ENCODE assay signal across 10 cellular contexts in genomic region chr14:77014004-77014604, GRCh38. TPM values are rescaled to one million over a fixed set of nuclear protein-coding genes. Genes with fewer than 3 reads are reported as not detected.
A peak's percentile ranks its signal among the peaks of the same experiment; 100 is the strongest.
DNase-seq lines count a peak whose midpoint lies in the region; ATAC-seq and TF ChIP-seq lines count a peak whose summit lies in the region.
"Had no signal": no experiment of that assay in that cellular context is flagged by ENCODE, and none has a peak within 500 bp of the region (broad histone marks: within the 10 kb centered on the region; RNA-seq: fewer than 3 reads in every experiment).

No MANE protein-coding gene starts in this region.

- H3K36me3 Mint-ChIP-seq in activated T-helper 17 cell treated with anti-CD3 and anti-CD28 coated beads, Interleukin-2, amount 50 U/mL, for 72 hours (ENCODE audit: low read depth), result no peaks in the 10 kb centered on the region
- no peaks in the 10 kb centered on the region for H3K36me3 Mint-ChIP-seq in osteocyte (ENCODE audit: unreplicated experiment)

- DNase-seq in AG10803 (ENCODE audit: low read depth), result peak; percentile 61
- peak in 4 of 5 donors; percentile 79 to 88 (median 81) for DNase-seq in heart left ventricle
- DNase-seq in osteocyte (ENCODE audit: extremely low spot score, unreplicated experiment), result no peak
- DNase-seq in smooth muscle cell (lab: John Stamatoyannopoulos, UW; ENCODE audit: unreplicated experiment), result no peak
- DNase-seq in NCI-H2171 (lab: John Stamatoyannopoulos, UW), result no peak
- DNase-seq in GM10266 (ENCODE audit: extremely low spot score), result no peak
- DNase-seq in NCI-H2029 (lab: John Stamatoyannopoulos, UW), result no peak
- DNase-seq: NCI-H1417, SIG-M5 had no signal

- peak overlapping the region; percentile 20 for H3K27ac Mint-ChIP-seq in activated T-helper 17 cell treated with anti-CD3 and anti-CD28 coated beads, Interleukin-2, amount 50 U/mL, for 72 hours
- H3K27ac Mint-ChIP-seq in osteocyte (ENCODE audit: unreplicated experiment), result peak overlapping the region; percentile 78

- 32 to 51% (median 41%) methylated on average over 6 to 9 of the region's 9 CpGs for WGBS in heart left ventricle, 4 donors
- WGBS in smooth muscle cell (ENCODE audit: low lambda C conversion rate), result 34% methylated on average over 9 of the region's 9 CpGs

- H3K4me3 ChIP-seq in AG10803 (ENCODE audit: low read length), result no peak overlapping the region
- H3K4me3 ChIP-seq in heart left ventricle, result no peak overlapping the region
- no peak overlapping the region for H3K4me3 ChIP-seq in smooth muscle cell

- no peak for TF ChIP-seq CTCF in AG10803 (conservative IDR thresholded peaks at IDR 0.05; ENCODE audit: low read length)
- no peak for TF ChIP-seq CTCF in heart left ventricle (IDR thresholded peaks at IDR 0.05)
- no peak for TF ChIP-seq CTCF in osteocyte (IDR thresholded peaks at IDR 0.05)
- no peak for TF ChIP-seq CTCF in smooth muscle cell (IDR thresholded peaks at IDR 0.05; ENCODE audit: borderline replicate concordance, insufficient read depth, poor library complexity, severe bottlenecking)
- TF ChIP-seq CTCF in GM10266 (IDR thresholded peaks at IDR 0.05; ENCODE audit: control insufficient read depth, insufficient read depth, low read depth, missing control alignments), result no peak

- no peaks in the 10 kb centered on the region for H3K27me3 ChIP-seq in heart left ventricle
- no peaks in the 10 kb centered on the region for H3K27me3 ChIP-seq in smooth muscle cell (ENCODE audit: low read depth)

- H2AFZ ChIP-seq in smooth muscle cell (ENCODE audit: low read depth), result no peak overlapping the region

- H3F3A ChIP-seq in smooth muscle cell (ENCODE audit: low read depth), result no peaks in the 10 kb centered on the region

- H3K4me1 ChIP-seq in heart left ventricle (peaks cover 0 to 17% (median 10%) of the 10 kb centered on the region in 12 donors), smooth muscle cell (ENCODE audit: low read depth) (peaks cover 4% of the 10 kb centered on the region)

- H3K9me3 ChIP-seq in heart left ventricle, result no peaks in the 10 kb centered on the region
- no peaks in the 10 kb centered on the region for H3K9me3 ChIP-seq in smooth muscle cell (replicated peaks; ENCODE audit: low read depth)

- intact Hi-C loops in heart left ventricle (cut with DNase I), result loop anchor here in 3 of 10 donors (5.0 kb wide), 2 partner anchors 37 to 52 kb away; no protein-coding TSS in a partner anchor

- no peak for TF ChIP-seq POLR2A in heart left ventricle (IDR thresholded peaks at IDR 0.05)

- H3K9me3 Mint-ChIP-seq in activated T-helper 17 cell treated with anti-CD3 and anti-CD28 coated beads, Interleukin-2, amount 50 U/mL, for 72 hours, result no peaks in the 10 kb centered on the region
- H3K9me3 Mint-ChIP-seq in osteocyte (ENCODE audit: unreplicated experiment), result no peaks in the 10 kb centered on the region

- no peak for ATAC-seq in activated T-helper 17 cell treated with anti-CD3 and anti-CD28 coated beads, Interleukin-2, amount 50 U/mL, for 72 hours (replicated peaks)
- ATAC-seq in heart left ventricle, result peak; percentile 94 to 97 (median 96)

- H3K27ac ChIP-seq in heart left ventricle (peak overlapping the region in 11 of 12 donors; percentile 18 to 88 (median 65)), smooth muscle cell (ENCODE audit: low read depth) (no peak overlapping the region)

- no peak overlapping the region for H3K4me2 ChIP-seq in smooth muscle cell

- H3K4me3 Mint-ChIP-seq in activated T-helper 17 cell treated with anti-CD3 and anti-CD28 coated beads, Interleukin-2, amount 50 U/mL, for 72 hours, result no peak overlapping the region
- H3K4me3 Mint-ChIP-seq in osteocyte (ENCODE audit: unreplicated experiment), result no peak overlapping the region

- H3K4me1 Mint-ChIP-seq in activated T-helper 17 cell treated with anti-CD3 and anti-CD28 coated beads, Interleukin-2, amount 50 U/mL, for 72 hours, result peaks cover 25% of the 10 kb centered on the region
- peaks cover 26% of the 10 kb centered on the region for H3K4me1 Mint-ChIP-seq in osteocyte (ENCODE audit: unreplicated experiment)

- H3K9ac ChIP-seq in smooth muscle cell (ENCODE audit: low read depth), result no peak overlapping the region

- H4K20me1 ChIP-seq in smooth muscle cell (ENCODE audit: low read depth), result no peaks in the 10 kb centered on the region

- no peaks in the 10 kb centered on the region for H3K36me3 ChIP-seq in heart left ventricle
- no peaks in the 10 kb centered on the region for H3K36me3 ChIP-seq in smooth muscle cell (ENCODE audit: low read depth)

- H3K27me3 Mint-ChIP-seq in activated T-helper 17 cell treated with anti-CD3 and anti-CD28 coated beads, Interleukin-2, amount 50 U/mL, for 72 hours, result no peaks in the 10 kb centered on the region
- H3K27me3 Mint-ChIP-seq in osteocyte (ENCODE audit: unreplicated experiment), result no peaks in the 10 kb centered on the region

- no peaks in the 10 kb centered on the region for H3K79me2 ChIP-seq in smooth muscle cell (ENCODE audit: low read depth)

RNA-seq across cellular contexts. Expression of gene IRF2BPL, which starts 14.4 kb away (rescaled TPM):
- total RNA-seq in activated T-helper 17 cell treated with anti-CD3 and anti-CD28 coated beads, Interleukin-2, amount 50 U/mL, for 72 hours, result 10 to 100 TPM; 14.2 to 25.5 TPM
- 10 to 100 TPM; 31.7 to 59.2 (median 36.7) TPM for total RNA-seq in heart left ventricle
- 10 to 100 TPM in 1 of 2 donors, 1 to 10 TPM in 1; 7.5 to 24.4 TPM for polyA plus RNA-seq in heart left ventricle
- 107 and 120 TPM in 2 replicates for total RNA-seq in osteocyte
- 33.2 and 33.9 TPM in 2 replicates for total RNA-seq in smooth muscle cell
- 58.0 and 66.3 TPM in 2 replicates for polyA plus RNA-seq in smooth muscle cell

Comparison
In these comparisons a context has a peak if more than half of its experiments do, and no peak if none do; other contexts are left out.
1. DNase-seq: peak in AG10803 (single experiment) and heart left ventricle (4 of 5); none in osteocyte (single experiment), smooth muscle cell (single experiment), NCI-H2171 (single experiment), GM10266 (single experiment) and NCI-H2029 (single experiment).